Comparison of ENCODE assay signal across 8 cellular contexts in genomic region chrX:130111220-130111934, GRCh38. TPM values are rescaled to one million over a fixed set of nuclear protein-coding genes. Genes with fewer than 3 reads are reported as not detected.
DNase-seq lines count a peak whose midpoint lies in the region; ATAC-seq, FAIRE-seq and TF ChIP-seq lines count a peak whose summit lies in the region.

No MANE protein-coding gene starts in this region.

- TF ChIP-seq CTCF in AG10803 (conservative IDR thresholded peaks at IDR 0.05; ENCODE audit: low read length) = no peak
- TF ChIP-seq CTCF in GM23338 (conservative IDR thresholded peaks at IDR 0.05; ENCODE audit: low read depth in 2 of 2) = no peak
- no peak for TF ChIP-seq CTCF in K562 (IDR thresholded peaks at IDR 0.05 in 2 of 3, conservative IDR thresholded peaks at IDR 0.05 in 1 of 3; ENCODE audit: insufficient read depth in 2 of 3, low read depth in 1 of 3, low read length in 3 of 3)
- no peak for TF ChIP-seq CTCF in mucosa of descending colon (IDR thresholded peaks at IDR 0.05)

- no peaks in the 10 kb centered on the region for H4K20me1 ChIP-seq in GM23338 (replicated peaks; ENCODE audit: insufficient read depth)
- peaks cover 16% of the 10 kb centered on the region; the same call in 1 of the 2 replicates for H4K20me1 ChIP-seq in K562 (replicated peaks; ENCODE audit: control insufficient read depth, insufficient read depth, low read length)

- CTCF ChIA-PET in K562 (lab: Yijun Ruan, JAX; ENCODE audit: low intra/inter-chr PET ratio) = no interaction called here

- in situ Hi-C loops in K562 (cut with MboI) = no loop called here

- no peaks in the 10 kb centered on the region for H3K4me1 ChIP-seq in GM23338 (ENCODE audit: insufficient read depth)
- peaks cover 32 to 49% of the 10 kb centered on the region in 2 experiments for H3K4me1 ChIP-seq in K562 (replicated peaks in 1 of 2; ENCODE audit: control insufficient read depth in 2 of 2, insufficient read depth in 2 of 2, low read length in 2 of 2)
- peaks cover 7% of the 10 kb centered on the region for H3K4me1 ChIP-seq in mucosa of descending colon (ENCODE audit: low read depth)
- H3K4me1 ChIP-seq in small intestine (ENCODE audit: control insufficient read depth in 2 of 2, insufficient read depth in 1 of 2, low read depth in 1 of 2, low read length in 1 of 2) = no peaks in the 10 kb centered on the region

- TF ChIP-seq POLR2A in K562 (conservative IDR thresholded peaks at IDR 0.05) = 0 out of 2 replicates have a peak, but pooled peaks have one; percentile 22

- peak overlapping the region; percentile 49 for H3K4me3 ChIP-seq in AG10803 (ENCODE audit: low read length)
- H3K4me3 ChIP-seq in GM23338 = peak overlapping the region; percentile 54
- peak overlapping the region; percentile 32 for H3K4me3 ChIP-seq in K562
- no peak overlapping the region for H3K4me3 ChIP-seq in mucosa of descending colon
- H3K4me3 ChIP-seq in small intestine (ENCODE audit: low read depth in 1 of 2, low read length in 2 of 2) = peak overlapping the region in 1 of 2 donors; percentile 62

- peak; percentile 6; the same call in 2 of the 3 replicates for ATAC-seq in GM23338
- peak; percentile 15 for ATAC-seq in K562
- peak; percentile 2 for ATAC-seq in mucosa of descending colon
- no peak for ATAC-seq in GM21717 (IDR thresholded peaks at IDR 0.05; ENCODE audit: unreplicated experiment)

- FAIRE-seq in K562 (lab: Jason Lieb, UNC) (no peak), small intestine (lab: Jason Lieb, UNC) (no peak)

- BruUV-seq in K562 (replicated peaks; lab: Mats Ljungman, UMichigan) = TSS peak; percentile 49

- no peaks in the 10 kb centered on the region for H3K79me2 ChIP-seq in GM23338 (replicated peaks; ENCODE audit: insufficient read depth)
- peaks cover 39% of the 10 kb centered on the region for H3K79me2 ChIP-seq in K562 (ENCODE audit: control insufficient read depth, insufficient read depth, low read length)

- H3K9ac ChIP-seq in K562 (ENCODE audit: insufficient read depth in 1 of 2, low read depth in 2 of 2, low read length in 2 of 2) = peak overlapping the region; percentile 61 to 91

- peaks cover 51% of the 10 kb centered on the region for H3K27me3 ChIP-seq in GM23338 (ENCODE audit: insufficient read depth)
- H3K27me3 ChIP-seq in K562 (ENCODE audit: control insufficient read depth in 2 of 2, insufficient read depth in 2 of 2, low read length in 2 of 2) = no peaks in the 10 kb centered on the region
- H3K27me3 ChIP-seq in small intestine (ENCODE audit: control insufficient read depth in 2 of 2, insufficient read depth in 2 of 2, low read length in 2 of 2) = no peaks in the 10 kb centered on the region

- no peaks in the 10 kb centered on the region for H3F3A ChIP-seq in GM23338 (replicated peaks; ENCODE audit: low read depth)

- H2AFZ ChIP-seq in GM23338 = peak overlapping the region; percentile 52; the same call in 1 of the 2 replicates
- peak overlapping the region; percentile 87 for H2AFZ ChIP-seq in K562 (ENCODE audit: low read depth, low read length)

- TF ChIP-seq EP300 in K562 (IDR thresholded peaks at IDR 0.05; ENCODE audit: low read length) = no peak

- peak overlapping the region; percentile 56 for H3K4me3 Mint-ChIP-seq in GM23338

- no peaks in the 10 kb centered on the region for H3K9me2 ChIP-seq in GM23338 (ENCODE audit: insufficient read depth)

- H3K4me2 ChIP-seq in GM23338 (peak overlapping the region; percentile 79), K562 (ENCODE audit: insufficient read depth, low read length) (peak overlapping the region; percentile 39)

- 18% methylated on average over 14 of the region's 41 CpGs for WGBS in K562 (ENCODE audit: insufficient coverage, low coverage, missing lambda C conversion rate)
- 35 to 46% (median 45%) methylated on average over 21 to 41 of the region's 41 CpGs for WGBS in small intestine, 3 donors

- no peaks in the 10 kb centered on the region for H3K9me3 Mint-ChIP-seq in GM23338

- H3K4me1 Mint-ChIP-seq in GM23338 = peaks cover 10% of the 10 kb centered on the region; the same call in 2 of the 3 replicates

- H3K36me3 ChIP-seq in GM23338 (ENCODE audit: insufficient read depth) (no peaks in the 10 kb centered on the region), K562 (ENCODE audit: control insufficient read depth, insufficient read depth, low read length) (peaks cover 6% of the 10 kb centered on the region), mucosa of descending colon (ENCODE audit: low read depth) (no peaks in the 10 kb centered on the region), small intestine (ENCODE audit: control insufficient read depth in 2 of 2, insufficient read depth in 2 of 2, low read length in 2 of 2) (no peaks in the 10 kb centered on the region)

- H3K9me3 ChIP-seq in K562 (replicated peaks; ENCODE audit: control insufficient read depth, insufficient read depth, low read depth, low read length) = no peaks in the 10 kb centered on the region
- H3K9me3 ChIP-seq in mucosa of descending colon = no peaks in the 10 kb centered on the region
- H3K9me3 ChIP-seq in small intestine (ENCODE audit: control insufficient read depth, low read depth) = no peaks in the 10 kb centered on the region

- H3K9me1 ChIP-seq in K562 (ENCODE audit: control insufficient read depth, insufficient read depth, low read length) = peaks cover 3% of the 10 kb centered on the region

- H3K27ac ChIP-seq in GM23338 (ENCODE audit: low read depth) (no peak overlapping the region), K562 (ENCODE audit: extremely low read depth, low read depth, low read length) (peak overlapping the region; percentile 84), small intestine (ENCODE audit: low read depth in 1 of 2, low read length in 1 of 2) (no peak overlapping the region)

- no peak overlapping the region for H3K27ac Mint-ChIP-seq in GM23338

- TF ChIP-seq RAD21 in K562 (CRISPR knock-in tag; conservative IDR thresholded peaks at IDR 0.05 in 1 of 2, IDR thresholded peaks at IDR 0.05 in 1 of 2) = no peak

- DNase-seq in AG10803 (ENCODE audit: low read depth) (peak; percentile 14), GM23338 (ENCODE audit: low spot score) (peak; percentile 17), K562 (ENCODE audit: extremely low read depth in 1 of 4, low spot score in 3 of 4) (peak in 2 of 4 experiments; percentile 35 to 49), mucosa of descending colon (peak in 1 of 3 donors; percentile 60), small intestine (no peak), CD1c-positive myeloid dendritic cell (ENCODE audit: extremely low spot score) (no peak), amygdala (lab: John Stamatoyannopoulos, UW) (no peak)

- H3K27me3 Mint-ChIP-seq in GM23338 (ENCODE audit: insufficient read depth, low read depth, poor library complexity) = peaks cover 30% of the 10 kb centered on the region

- H3K36me3 Mint-ChIP-seq in GM23338 (ENCODE audit: low read depth) = no peaks in the 10 kb centered on the region

- POLR2A ChIA-PET in K562 (lab: Yijun Ruan, JAX) = interaction anchor here (1.0 kb wide), 1 partner anchor 9 kb away, joined by 7 read pairs; no protein-coding TSS in a partner anchor

- intact Hi-C loops in K562 (cut with micrococcal nuclease) = loop anchor here (5.0 kb wide), 1 partner anchor 56 kb away; the partner anchor contains the start of gene AIFM1
- intact Hi-C loops in mucosa of descending colon (cut with DNase I, micrococcal nuclease) = no loop called here

RNA-seq across cellular contexts. Expression of gene ELF4, which starts 1.1 kb away (rescaled TPM):
- total RNA-seq in GM23338 (2014; rRNA removed; shearing (Covaris generic)) = 1.6 and 1.8 TPM in 2 replicates
- polyA plus RNA-seq in GM23338 (2016; fragmentation: Nextera tagmentation; extraction: Ambion mirVana) (0.42 and 0.50 TPM in 2 replicates), K562 (2011; rRNA removed) (29.2 and 33.4 TPM in 2 replicates), K562 (2014; fragmentation: Illumina TruSeq; extraction: Trizol) (50.7 and 55.8 TPM in 2 replicates), K562 (2014; fragmentation: Nextera tagmentation; extraction: Ambion mirVana) (1 to 10 TPM; 5.9 to 7.3 TPM), K562 (2014; rRNA removed) (25.2 and 28.4 TPM in 2 replicates), small intestine (10 to 100 TPM; 10.4 to 13.8 (median 13.6) TPM)
- total RNA-seq in K562 (2011; cell fraction: chromatin; rRNA removed; ENCODE audit: low replicate concordance) = 17.7 and 35.6 TPM in 2 replicates
- 19.2 and 22.7 TPM in 2 replicates for total RNA-seq in K562 (2011; cell fraction: nucleolus; rRNA removed)
- 24.8 and 30.9 TPM in 2 replicates for total RNA-seq in K562 (2011; cell fraction: nucleoplasm; rRNA removed)
- total RNA-seq in K562 (2014; rRNA removed) (28.6 and 41.1 TPM in 2 replicates), K562 (2014; rRNA removed; fragmentation: Illumina TruSeq; extraction: Trizol) (17.6 and 18.3 TPM in 2 replicates), K562 (2015; rRNA removed; fragmentation: Illumina TruSeq; extraction: Trizol) (24.8 and 26.3 TPM in 2 replicates), K562 (2021) (43.9 and 47.7 TPM in 2 replicates), mucosa of descending colon (10 to 100 TPM; 26.3 to 65.0 (median 43.7) TPM)
- 39.7 and 49.3 TPM in 2 replicates for polyA plus RNA-seq in K562 (2011; cell fraction: cytosol; rRNA removed)
- polyA plus RNA-seq in K562 (2011; cell fraction: nucleus; rRNA removed) = 24.3 and 33.0 TPM in 2 replicates
- 38.6 and 52.6 TPM in 2 replicates for polyA plus RNA-seq in K562 (2012)
- 35.0 and 38.5 TPM in 2 replicates for polyA minus RNA-seq in K562 (2011; rRNA and poly(A)+ RNA removed)
- 38.8 and 40.9 TPM in 2 replicates for polyA minus RNA-seq in K562 (2011; cell fraction: cytosol; rRNA and poly(A)+ RNA removed)
- polyA minus RNA-seq in K562 (2011; cell fraction: nucleus; rRNA and poly(A)+ RNA removed) = 8.9 and 10.8 TPM in 2 replicates

RNA-seq across cellular contexts. Expression of gene AIFM1, which starts 54.3 kb away (rescaled TPM):
- 29.6 and 42.2 TPM in 2 replicates for total RNA-seq in GM23338 (2014; rRNA removed; shearing (Covaris generic))
- 47.3 and 49.3 TPM in 2 replicates for polyA plus RNA-seq in GM23338 (2016; fragmentation: Nextera tagmentation; extraction: Ambion mirVana)
- total RNA-seq in K562 (2011; cell fraction: chromatin; rRNA removed; ENCODE audit: low replicate concordance) = 25.4 and 35.9 TPM in 2 replicates
- total RNA-seq in K562 (2011; cell fraction: nucleolus; rRNA removed) = 14.5 and 20.4 TPM in 2 replicates
- total RNA-seq in K562 (2011; cell fraction: nucleoplasm; rRNA removed) = 21.5 and 24.0 TPM in 2 replicates
- 59.9 and 65.0 TPM in 2 replicates for total RNA-seq in K562 (2014; rRNA removed)
- 101 and 107 TPM in 2 replicates for total RNA-seq in K562 (2014; rRNA removed; fragmentation: Illumina TruSeq; extraction: Trizol)
- total RNA-seq in K562 (2015; rRNA removed; fragmentation: Illumina TruSeq; extraction: Trizol) = 79.9 and 91.4 TPM in 2 replicates
- 80.7 and 85.2 TPM in 2 replicates for total RNA-seq in K562 (2021)
- polyA plus RNA-seq in K562 (2011; rRNA removed) = 85.6 and 111 TPM in 2 replicates
- 55.0 and 81.8 TPM in 2 replicates for polyA plus RNA-seq in K562 (2011; cell fraction: cytosol; rRNA removed)
- polyA plus RNA-seq in K562 (2011; cell fraction: nucleus; rRNA removed) = 40.3 and 74.3 TPM in 2 replicates
- polyA plus RNA-seq in K562 (2012) = 89.5 and 101 TPM in 2 replicates
- polyA plus RNA-seq in K562 (2014; fragmentation: Illumina TruSeq; extraction: Trizol) = 99.0 and 117 TPM in 2 replicates
- polyA plus RNA-seq in K562 (2014; fragmentation: Nextera tagmentation; extraction: Ambion mirVana) = 10 to 100 TPM; 51.0 to 62.0 TPM
- 91.2 and 93.7 TPM in 2 replicates for polyA plus RNA-seq in K562 (2014; rRNA removed)
- 93.8 and 106 TPM in 2 replicates for polyA minus RNA-seq in K562 (2011; rRNA and poly(A)+ RNA removed)
- polyA minus RNA-seq in K562 (2011; cell fraction: cytosol; rRNA and poly(A)+ RNA removed) = 27.8 and 34.7 TPM in 2 replicates
- polyA minus RNA-seq in K562 (2011; cell fraction: nucleus; rRNA and poly(A)+ RNA removed) = 10.8 and 24.0 TPM in 2 replicates
- 10 to 100 TPM; 45.3 to 66.9 (median 50.0) TPM for total RNA-seq in mucosa of descending colon
- polyA plus RNA-seq in small intestine = 10 to 100 TPM; 50.3 to 92.6 (median 60.9) TPM

Comparison
In these comparisons a context has a peak if more than half of its experiments do, and no peak if none do; other contexts are left out.
1. DNase-seq: peak in AG10803 (single experiment) and GM23338 (single experiment); none in small intestine (single experiment), CD1c-positive myeloid dendritic cell (single experiment) and amygdala (0 of 56).